ENCODE assay signal across 17 cellular contexts in the genomic region with DNA sequence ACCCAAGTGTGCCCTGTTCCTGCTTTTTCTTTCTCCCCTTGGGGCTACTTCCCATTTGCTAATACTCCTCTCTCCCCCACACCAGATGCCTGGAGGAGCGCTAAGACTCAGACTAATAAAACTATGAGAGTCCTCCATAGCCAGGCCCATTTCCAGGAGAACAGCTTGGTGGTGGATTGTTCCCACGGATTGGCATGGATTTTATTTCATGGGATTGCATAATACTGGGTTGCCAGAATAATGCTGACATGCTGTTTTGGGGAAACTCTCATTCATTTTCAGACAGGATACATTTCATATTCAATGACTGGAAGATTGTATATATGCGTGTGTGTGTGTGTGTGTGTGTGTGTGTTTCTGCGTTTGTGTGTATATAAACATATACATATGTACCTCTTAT.
"Had no signal": no experiment of that assay in that cellular context is flagged by ENCODE, and none has a peak within 500 bp of the region (broad histone marks: within the 10 kb centered on the region; RNA-seq: fewer than 3 reads in every experiment).

No MANE protein-coding gene starts in this region.

- H3K4me1 Mint-ChIP-seq: activated T-helper 17 cell treated with anti-CD3 and anti-CD28 coated beads, Interleukin-2, amount 50 U/mL, for 72 hours; central memory CD8-positive, alpha-beta T cell; natural killer cell had no signal

- H3K27me3 Mint-ChIP-seq: activated T-helper 17 cell treated with anti-CD3 and anti-CD28 coated beads, Interleukin-2, amount 50 U/mL, for 72 hours; central memory CD8-positive, alpha-beta T cell had no signal

- H3K4me1 ChIP-seq: body of pancreas, psoas muscle, sigmoid colon, upper lobe of left lung had no signal

- DNase-seq: activated CD4-positive, alpha-beta T cell treated with anti-CD3 and anti-CD28 coated beads for 48 hours; activated CD8-positive, alpha-beta memory T cell treated with anti-CD3 and anti-CD28 coated beads for 24 hours; activated naive CD4-positive, alpha-beta T cell treated with anti-CD3 and anti-CD28 coated beads, Interleukin-2, amount 50 U/mL, for 16 hours; amniotic stem cell; body of pancreas; effector memory CD4-positive, alpha-beta T cell; foreskin keratinocyte; left colon; natural killer cell; psoas muscle; sigmoid colon; stimulated activated CD4-positive, alpha-beta T cell treated with anti-CD3 and anti-CD28 coated beads, Interleukin-2, amount 100 ng/mL, for 48 hours; stimulated activated naive CD4-positive, alpha-beta T cell treated with Interleukin-2 at 50 U/mL for 16 hours; T-helper 1 cell; upper lobe of left lung had no signal

- ATAC-seq: activated T-helper 17 cell treated with anti-CD3 and anti-CD28 coated beads, Interleukin-2, amount 50 U/mL, for 72 hours; body of pancreas; foreskin keratinocyte; left colon; natural killer cell; psoas muscle had no signal

- H3K36me3 ChIP-seq: sigmoid colon, upper lobe of left lung had no signal

- H3K27ac ChIP-seq: body of pancreas, foreskin keratinocyte, psoas muscle, sigmoid colon, upper lobe of left lung had no signal

- H3K36me3 Mint-ChIP-seq: natural killer cell had no signal

- H3K27ac Mint-ChIP-seq: activated T-helper 17 cell treated with anti-CD3 and anti-CD28 coated beads, Interleukin-2, amount 50 U/mL, for 72 hours; natural killer cell had no signal

- H3K4me3 Mint-ChIP-seq: activated T-helper 17 cell treated with anti-CD3 and anti-CD28 coated beads, Interleukin-2, amount 50 U/mL, for 72 hours; central memory CD8-positive, alpha-beta T cell; natural killer cell had no signal

- H3K4me3 ChIP-seq: body of pancreas, psoas muscle, sigmoid colon, upper lobe of left lung had no signal

- H3K9me3 ChIP-seq: body of pancreas, sigmoid colon had no signal

- H3K27me3 ChIP-seq: body of pancreas, foreskin keratinocyte, sigmoid colon, upper lobe of left lung had no signal
